7 cellular contexts compared by ENCODE assay signal in genomic region chr1:6597777-6598131, GRCh38. TPM values are rescaled to one million over a fixed set of nuclear protein-coding genes. Genes with fewer than 3 reads are reported as not detected.
DNase-seq lines count a peak whose midpoint lies in the region.
"Had no signal": no experiment of that assay in that cellular context is flagged by ENCODE, and none has a peak within 500 bp of the region (broad histone marks: within the 10 kb centered on the region; RNA-seq: fewer than 3 reads in every experiment).

No MANE protein-coding gene starts in this region.

- DNase-seq in activated CD4-positive, alpha-beta T cell treated with anti-CD3 and anti-CD28 coated beads, Interleukin-2, amount 10 ng/mL, durations not matched to agents 7 days and 5 days = no peak
- no peak for DNase-seq in activated CD4-positive, alpha-beta T cell treated with anti-CD3 and anti-CD28 coated beads, Interleukin-2, amount 50 U/mL, for 4 hours
- DNase-seq: NCI-H2107; stimulated activated CD4-positive, alpha-beta T cell treated with anti-CD3 and anti-CD28 coated beads, Interleukin-1b, Interleukin-23, amount 100 ng/mL, for 48 hours had no signal

- no peak overlapping the region for H3K4me3 Mint-ChIP-seq in activated CD4-positive, alpha-beta T cell treated with anti-CD3 and anti-CD28 coated beads, Interleukin-2, amount 10 ng/mL, durations not matched to agents 7 days and 5 days

- no peaks in the 10 kb centered on the region for H3K27me3 Mint-ChIP-seq in activated CD4-positive, alpha-beta T cell treated with anti-CD3 and anti-CD28 coated beads, Interleukin-2, amount 10 ng/mL, durations not matched to agents 7 days and 5 days

- CTCF ChIA-PET in activated CD4-positive, alpha-beta T cell treated with anti-CD3 and anti-CD28 coated beads, Interleukin-2, amount 10 ng/mL, durations not matched to agents 7 days and 5 days (lab: Charles Lee) = interaction anchor here (1.0 to 1.6 kb wide), 3 partner anchors 8 to 43 kb away, joined by 4 read pairs; partner anchors contain the start of genes NOL9 and ZBTB48

- H3K27ac Mint-ChIP-seq in activated CD4-positive, alpha-beta T cell treated with anti-CD3 and anti-CD28 coated beads, Interleukin-2, amount 10 ng/mL, durations not matched to agents 7 days and 5 days = peak overlapping the region; percentile 36

- no peaks in the 10 kb centered on the region for H3K9me3 Mint-ChIP-seq in activated CD4-positive, alpha-beta T cell treated with anti-CD3 and anti-CD28 coated beads, Interleukin-2, amount 10 ng/mL, durations not matched to agents 7 days and 5 days

- POLR2A ChIA-PET in activated CD4-positive, alpha-beta T cell treated with anti-CD3 and anti-CD28 coated beads, Interleukin-2, amount 10 ng/mL, durations not matched to agents 7 days and 5 days (lab: Charles Lee) = interaction anchor here (0.6 kb wide), 1 partner anchor 14 kb away, joined by 3 read pairs; no protein-coding TSS in a partner anchor

- peaks cover 42% of the 10 kb centered on the region for H3K36me3 Mint-ChIP-seq in activated CD4-positive, alpha-beta T cell treated with anti-CD3 and anti-CD28 coated beads, Interleukin-2, amount 10 ng/mL, durations not matched to agents 7 days and 5 days (ENCODE audit: low read depth)

- peaks cover 35% of the 10 kb centered on the region for H3K4me1 Mint-ChIP-seq in activated CD4-positive, alpha-beta T cell treated with anti-CD3 and anti-CD28 coated beads, Interleukin-2, amount 10 ng/mL, durations not matched to agents 7 days and 5 days

RNA-seq across cellular contexts. Expression of gene KLHL21, which starts 4.9 kb away (rescaled TPM):
- total RNA-seq in activated CD4-positive, alpha-beta T cell treated with anti-CD3 and anti-CD28 coated beads, Interleukin-2, amount 10 ng/mL, durations not matched to agents 7 days and 5 days = 10 to 100 TPM; 17.3 to 20.0 TPM

RNA-seq across cellular contexts. Expression of gene PHF13, which starts 15.8 kb away (rescaled TPM):
- 10 to 100 TPM; 12.4 to 12.5 TPM for total RNA-seq in activated CD4-positive, alpha-beta T cell treated with anti-CD3 and anti-CD28 coated beads, Interleukin-2, amount 10 ng/mL, durations not matched to agents 7 days and 5 days

RNA-seq across cellular contexts. Expression of gene ZBTB48, which starts 18.0 kb away (rescaled TPM):
- 10 to 100 TPM; 40.4 to 42.9 TPM for total RNA-seq in activated CD4-positive, alpha-beta T cell treated with anti-CD3 and anti-CD28 coated beads, Interleukin-2, amount 10 ng/mL, durations not matched to agents 7 days and 5 days

RNA-seq across cellular contexts. Expression of gene THAP3, which starts 26.9 kb away (rescaled TPM):
- 10 to 100 TPM; 18.2 to 19.5 TPM for total RNA-seq in activated CD4-positive, alpha-beta T cell treated with anti-CD3 and anti-CD28 coated beads, Interleukin-2, amount 10 ng/mL, durations not matched to agents 7 days and 5 days

RNA-seq across cellular contexts. Expression of gene TAS1R1, which starts 42.6 kb away (rescaled TPM):
- total RNA-seq in activated CD4-positive, alpha-beta T cell treated with anti-CD3 and anti-CD28 coated beads, Interleukin-2, amount 10 ng/mL, durations not matched to agents 7 days and 5 days = not detected
- total RNA-seq: epithelial cell of proximal tubule, mesenteric fat pad, SJSA1 had no signal
